ENCODE assay signal across 8 cellular contexts in the genomic region with DNA sequence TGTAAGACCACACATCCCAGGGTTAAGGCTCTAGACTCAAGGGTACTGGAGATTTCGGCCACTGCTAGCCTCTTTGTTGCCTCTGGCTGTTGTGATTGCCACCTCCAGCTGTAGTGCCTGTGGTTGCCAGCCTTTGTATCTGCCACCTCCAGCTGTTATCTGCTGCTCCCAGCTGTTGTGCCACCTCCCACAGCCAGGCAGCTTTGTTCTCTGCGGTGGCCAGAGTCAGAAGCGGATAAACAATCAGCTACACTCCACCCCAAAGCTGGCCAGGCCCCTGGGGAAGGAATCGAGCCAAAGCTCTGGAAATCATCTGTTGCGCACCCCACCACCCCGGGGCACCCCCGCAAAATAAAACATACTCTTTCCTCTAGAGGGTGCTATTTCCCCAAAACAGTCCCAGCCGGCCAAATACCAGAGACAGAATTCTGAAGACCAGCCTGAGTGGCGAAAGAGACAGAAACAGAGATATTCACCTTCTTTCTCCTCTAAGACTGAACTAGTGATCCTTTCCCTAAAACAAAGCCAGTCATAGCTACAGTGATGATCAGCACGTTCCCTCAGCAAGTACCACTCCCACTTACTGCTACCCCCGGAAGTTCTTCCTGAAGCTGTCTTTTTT. TPM values are rescaled to one million over a fixed set of nuclear protein-coding genes. Genes with fewer than 3 reads are reported as not detected.
DNase-seq lines count a peak whose midpoint lies in the region; ATAC-seq and TF ChIP-seq lines count a peak whose summit lies in the region.

No MANE protein-coding gene starts in this region.

- H3K9ac ChIP-seq in neural progenitor cell: no peak overlapping the region

- H3K4me2 ChIP-seq in neural progenitor cell: peak overlapping the region; percentile 65

- H4K20me1 ChIP-seq in neural progenitor cell (ENCODE audit: low read depth): no peaks in the 10 kb centered on the region

- H3K27me3 Mint-ChIP-seq in activated T-helper 17 cell treated with anti-CD3 and anti-CD28 coated beads, Interleukin-2, amount 50 U/mL, for 72 hours: peaks cover 17% of the 10 kb centered on the region
- H3K27me3 Mint-ChIP-seq in neural progenitor cell (ENCODE audit: insufficient read depth, low read depth): peaks cover 5% of the 10 kb centered on the region

- TF ChIP-seq CTCF in foreskin fibroblast (IDR thresholded peaks at IDR 0.05; ENCODE audit: low read depth, low read length) (peak; percentile 66), neural progenitor cell (IDR thresholded peaks at IDR 0.05) (peak; percentile 75)

- H3K9me3 ChIP-seq in neural progenitor cell (ENCODE audit: low read depth): no peaks in the 10 kb centered on the region

- H3K27ac ChIP-seq in neural progenitor cell: no peak overlapping the region

- H3K9me3 Mint-ChIP-seq in activated T-helper 17 cell treated with anti-CD3 and anti-CD28 coated beads, Interleukin-2, amount 50 U/mL, for 72 hours: no peaks in the 10 kb centered on the region
- H3K9me3 Mint-ChIP-seq in neural progenitor cell: no peaks in the 10 kb centered on the region

- no peak overlapping the region for H3K4me3 ChIP-seq in foreskin fibroblast (ENCODE audit: low read depth in 1 of 2, low read length in 2 of 2)
- peak overlapping the region; percentile 21 for H3K4me3 ChIP-seq in neural progenitor cell

- peak overlapping the region; percentile 73 for H3K4me3 Mint-ChIP-seq in activated T-helper 17 cell treated with anti-CD3 and anti-CD28 coated beads, Interleukin-2, amount 50 U/mL, for 72 hours
- peak overlapping the region; percentile 2 for H3K4me3 Mint-ChIP-seq in neural progenitor cell

- peak overlapping the region; percentile 59 for H2AFZ ChIP-seq in neural progenitor cell (replicated peaks)

- no peaks in the 10 kb centered on the region for H3K36me3 Mint-ChIP-seq in activated T-helper 17 cell treated with anti-CD3 and anti-CD28 coated beads, Interleukin-2, amount 50 U/mL, for 72 hours (ENCODE audit: low read depth)
- no peaks in the 10 kb centered on the region for H3K36me3 Mint-ChIP-seq in neural progenitor cell

- H3K4me1 Mint-ChIP-seq in activated T-helper 17 cell treated with anti-CD3 and anti-CD28 coated beads, Interleukin-2, amount 50 U/mL, for 72 hours: peaks cover 9% of the 10 kb centered on the region
- peaks cover 28% of the 10 kb centered on the region for H3K4me1 Mint-ChIP-seq in neural progenitor cell

- peaks cover 32% of the 10 kb centered on the region for H3K4me1 ChIP-seq in neural progenitor cell

- peak; percentile 85 for ATAC-seq in HG02759 (IDR thresholded peaks at IDR 0.05; ENCODE audit: unreplicated experiment)
- ATAC-seq in activated T-helper 17 cell treated with anti-CD3 and anti-CD28 coated beads, Interleukin-2, amount 50 U/mL, for 72 hours (replicated peaks): peak; percentile 88

- DNase-seq in activated effector memory CD4-positive, alpha-beta T cell treated with anti-CD3 and anti-CD28 coated beads, Interleukin-2, amount 50 U/mL, for 16 hours: peak; percentile 65
- DNase-seq in activated effector memory CD4-positive, alpha-beta T cell treated with Interleukin-2 at 50 U/mL for 16 hours: no peak
- peak; percentile 13 for DNase-seq in NCI-H82 treated with DMSO at 0.1 percent for 48 hours (lab: John Stamatoyannopoulos, UW; ENCODE audit: unreplicated experiment)
- peak in 1 of 2 donors; percentile 69 for DNase-seq in foreskin fibroblast
- DNase-seq in neural progenitor cell (ENCODE audit: low spot score): peak; percentile 80
- no peak for DNase-seq in T-helper 9 cell

- H3K36me3 ChIP-seq in neural progenitor cell: no peaks in the 10 kb centered on the region

- H3K79me2 ChIP-seq in neural progenitor cell (ENCODE audit: low read depth): no peaks in the 10 kb centered on the region

- H3K27ac Mint-ChIP-seq in activated T-helper 17 cell treated with anti-CD3 and anti-CD28 coated beads, Interleukin-2, amount 50 U/mL, for 72 hours: peak overlapping the region; percentile 79
- H3K27ac Mint-ChIP-seq in neural progenitor cell: peak overlapping the region; percentile 9

- H3F3A ChIP-seq in neural progenitor cell (ENCODE audit: low read depth): peaks cover 36% of the 10 kb centered on the region

- peaks cover 13% of the 10 kb centered on the region for H3K27me3 ChIP-seq in neural progenitor cell

RNA-seq across cellular contexts. Expression of a gene that starts 14.8 kb away (rescaled TPM):
- total RNA-seq in activated T-helper 17 cell treated with anti-CD3 and anti-CD28 coated beads, Interleukin-2, amount 50 U/mL, for 72 hours: 1 to 10 TPM; 3.5 to 4.2 TPM
- total RNA-seq in neural progenitor cell (ENCODE audit: low replicate concordance): 4.5 and 7.1 TPM in 2 replicates

RNA-seq across cellular contexts. Expression of a gene that starts 23.4 kb away (rescaled TPM):
- total RNA-seq in activated T-helper 17 cell treated with anti-CD3 and anti-CD28 coated beads, Interleukin-2, amount 50 U/mL, for 72 hours: not detected
- total RNA-seq in neural progenitor cell (ENCODE audit: low replicate concordance): 0.15 TPM in 1 of 2 replicates, not detected in the other

RNA-seq across cellular contexts. Expression of a gene that starts 34.7 kb away (rescaled TPM):
- under 1 TPM in 1 of 2 donors, not detected in 1; 0.13 TPM for total RNA-seq in activated T-helper 17 cell treated with anti-CD3 and anti-CD28 coated beads, Interleukin-2, amount 50 U/mL, for 72 hours
- 0.09 TPM in 2 replicates for total RNA-seq in neural progenitor cell (ENCODE audit: low replicate concordance)

RNA-seq across cellular contexts. Expression of a gene that starts 51.8 kb away (rescaled TPM):
- total RNA-seq in activated T-helper 17 cell treated with anti-CD3 and anti-CD28 coated beads, Interleukin-2, amount 50 U/mL, for 72 hours: 10 to 100 TPM; 23.8 to 30.8 TPM
- total RNA-seq in neural progenitor cell (ENCODE audit: low replicate concordance): 9.4 and 23.4 TPM in 2 replicates

Comparison
In these comparisons a context has a peak if more than half of its experiments do, and no peak if none do; other contexts are left out.
1. DNase-seq: peak in activated effector memory CD4-positive, alpha-beta T cell treated with anti-CD3 and anti-CD28 coated beads, Interleukin-2, amount 50 U/mL, for 16 hours (single experiment), NCI-H82 treated with DMSO at 0.1 percent for 48 hours (single experiment) and neural progenitor cell (single experiment); none in activated effector memory CD4-positive, alpha-beta T cell treated with Interleukin-2 at 50 U/mL for 16 hours (single experiment) and T-helper 9 cell (single experiment).